Comparison of ENCODE assay signal across 28 cellular contexts in genomic region chr18:2551425-2551824, GRCh38.
"Had no signal": no experiment of that assay in that cellular context is flagged by ENCODE, and none has a peak within 500 bp of the region (broad histone marks: within the 10 kb centered on the region; RNA-seq: fewer than 3 reads in every experiment).

No MANE protein-coding gene starts in this region.

- FAIRE-seq: endothelial cell of umbilical vein, keratinocyte had no signal

- H3K27ac ChIP-seq: colonic mucosa, esophagus muscularis mucosa, foreskin keratinocyte, prostate gland, right atrium auricular region, stomach, thyroid gland, vagina had no signal

- H3K9me3 ChIP-seq: colonic mucosa, esophagus muscularis mucosa, mucosa of descending colon, prostate gland, right atrium auricular region, stomach, thyroid gland, vagina had no signal

- H3K4me2 ChIP-seq: smooth muscle cell had no signal

- H3K27me3 ChIP-seq: colonic mucosa, esophagus muscularis mucosa, foreskin keratinocyte, right atrium auricular region, stomach, thyroid gland, vagina had no signal

- H3K9me3 Mint-ChIP-seq: dendritic cell treated with granulocyte-macrophage colony-stimulating factor and Interleukin-4, amounts not matched to agents 40 ng/mL and 50 ng/mL, for 4 days; mesothelial cell of epicardium; naive B cell; nephron had no signal

- H3K27me3 Mint-ChIP-seq: dendritic cell treated with granulocyte-macrophage colony-stimulating factor and Interleukin-4, amounts not matched to agents 40 ng/mL and 50 ng/mL, for 4 days; naive B cell had no signal

- H3K4me1 Mint-ChIP-seq: mesothelial cell of epicardium, nephron had no signal

- H3K4me3 Mint-ChIP-seq: dendritic cell treated with granulocyte-macrophage colony-stimulating factor and Interleukin-4, amounts not matched to agents 40 ng/mL and 50 ng/mL, for 4 days; mesothelial cell of epicardium; nephron had no signal

- H3K36me3 ChIP-seq: colonic mucosa, prostate gland had no signal

- H3K27ac Mint-ChIP-seq: dendritic cell treated with granulocyte-macrophage colony-stimulating factor and Interleukin-4, amounts not matched to agents 40 ng/mL and 50 ng/mL, for 4 days; mesothelial cell of epicardium; nephron had no signal

- H3K4me3 ChIP-seq: colonic mucosa, esophagus muscularis mucosa, lung, mucosa of descending colon, prostate gland, right atrium auricular region, smooth muscle cell, stomach, thyroid gland, vagina had no signal

- ATAC-seq: foreskin keratinocyte, left lobe of liver, mucosa of descending colon, sciatic nerve had no signal

- DNase-seq: colonic mucosa; effector CD8-positive, alpha-beta T cell; foreskin keratinocyte; mesenchymal stem cell; mucosa of descending colon; naive B cell; nucleus accumbens; stimulated activated CD4-positive, alpha-beta T cell treated with anti-CD3 and anti-CD28 coated beads, Interleukin-12 subunit alpha, Interleukin-12 subunit beta, amount 100 ng/mL, for 4 hours; stimulated activated CD4-positive, alpha-beta T cell treated with anti-CD3 and anti-CD28 coated beads, Interleukin-1b, Interleukin-23, amount 100 ng/mL, for 48 hours; stimulated activated CD4-positive, alpha-beta T cell treated with anti-CD3 and anti-CD28 coated beads, Interleukin-4, amount 100 ng/mL, for 1 hour; stimulated activated CD8-positive, alpha-beta memory T cell treated with anti-CD3 and anti-CD28 coated beads, Interleukin-4, amount 100 ng/mL, for 48 hours; stimulated activated naive CD4-positive, alpha-beta T cell treated with Interleukin-2 at 50 U/mL for 16 hours; stomach; thyroid gland; trophoblast cell had no signal

- H3K4me1 ChIP-seq: colonic mucosa, foreskin keratinocyte, prostate gland, right atrium auricular region, thyroid gland, vagina had no signal
